Comparison of ENCODE assay signal across 25 cellular contexts in the genomic region with DNA sequence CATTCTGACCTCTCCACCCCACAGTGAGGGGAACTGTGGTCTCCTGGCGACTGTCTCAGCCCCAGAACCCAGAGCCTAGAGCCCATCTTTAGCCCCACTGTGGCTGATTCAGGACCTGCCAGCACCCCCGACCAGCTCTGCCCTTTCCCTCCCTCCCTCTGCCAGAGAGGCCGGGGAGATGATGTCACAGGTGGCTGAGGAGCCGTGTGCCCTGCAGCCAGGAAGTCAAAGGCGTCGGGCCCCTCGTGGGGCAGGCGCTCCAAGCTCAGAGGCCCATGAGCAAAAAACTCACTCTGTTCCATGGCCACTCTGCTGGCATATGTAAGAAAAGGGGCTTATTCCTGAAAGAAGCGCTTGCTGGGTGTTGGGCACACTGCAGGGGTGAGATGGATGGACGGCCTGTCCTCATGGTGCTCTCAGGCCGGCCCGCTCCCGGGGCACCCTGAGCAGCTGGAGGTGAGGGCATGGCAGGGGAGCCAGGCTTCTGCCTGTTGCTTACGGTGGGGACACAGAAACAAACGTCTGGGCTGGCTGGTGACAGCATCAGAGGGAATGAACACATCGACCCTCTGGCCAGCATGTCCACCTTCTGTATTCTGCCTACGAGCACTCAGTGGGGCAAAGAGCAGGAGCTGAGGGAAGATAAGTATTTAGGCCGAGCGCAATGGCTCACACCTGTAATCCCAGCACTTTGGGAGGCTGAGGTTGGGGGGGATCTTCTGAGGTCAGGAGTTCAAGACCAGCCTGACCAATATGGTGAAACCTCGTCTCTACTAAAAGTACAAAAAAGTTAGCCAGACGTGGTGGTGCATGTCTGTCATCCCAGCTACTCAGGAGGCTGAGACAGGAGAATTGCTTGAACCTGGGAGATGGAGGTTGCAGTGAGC. TPM values are rescaled to one million over a fixed set of nuclear protein-coding genes. Genes with fewer than 3 reads are reported as not detected.
"Had no signal": no experiment of that assay in that cellular context is flagged by ENCODE, and none has a peak within 500 bp of the region (broad histone marks: within the 10 kb centered on the region; RNA-seq: fewer than 3 reads in every experiment).

No MANE protein-coding gene starts in this region.

- H3K27ac Mint-ChIP-seq: activated naive CD8-positive, alpha-beta T cell treated with anti-CD3 and anti-CD28 coated beads for 36 hours; effector memory CD8-positive, alpha-beta T cell; mesothelial cell of epicardium; natural killer cell; stimulated activated naive CD8-positive, alpha-beta T cell treated with anti-CD3 and anti-CD28 coated beads, Interleukin-15, Interleukin-2, amounts not matched to agents 100 ng/mL and 50 ng/mL, for 24 hours had no signal

- H3K4me1 ChIP-seq: left ventricle myocardium inferior, psoas muscle, thyroid gland, upper lobe of right lung had no signal

- DNase-seq: activated CD4-positive, alpha-beta T cell treated with anti-CD3 and anti-CD28 coated beads for 4 hours; activated CD4-positive, alpha-beta T cell treated with anti-CD3 and anti-CD28 coated beads, Interleukin-2, amount 50 U/mL, for 48 hours; activated CD4-positive, CD25-positive, alpha-beta regulatory T cell; activated CD8-positive, alpha-beta memory T cell treated with anti-CD3 and anti-CD28 coated beads, Interleukin-2, amount 50 U/mL, for 48 hours; activated naive CD4-positive, alpha-beta T cell treated with Interleukin-2 at 50 U/mL for 16 hours; activated naive CD8-positive, alpha-beta T cell treated with anti-CD3 and anti-CD28 coated beads for 36 hours; activated T-cell treated with anti-CD3 and anti-CD28 coated beads, Interleukin-2, amount 50 U/mL, for 4 hours; central memory CD4-positive, alpha-beta T cell; effector memory CD8-positive, alpha-beta T cell; foreskin melanocyte; hippocampal formation; left ventricle myocardium inferior; natural killer cell; ovary; psoas muscle; stimulated activated CD4-positive, alpha-beta T cell treated with anti-CD3 and anti-CD28 coated beads, Interleukin-1b, Interleukin-23, amount 100 ng/mL, for 48 hours; substantia nigra; thyroid gland; upper lobe of right lung had no signal

- FAIRE-seq: astrocyte, endothelial cell of umbilical vein had no signal

- H3K9me3 Mint-ChIP-seq: activated naive CD8-positive, alpha-beta T cell treated with anti-CD3 and anti-CD28 coated beads for 36 hours; activated T-cell treated with anti-CD3 and anti-CD28 coated beads, Interleukin-2, amount 50 U/mL, for 4 hours; effector memory CD8-positive, alpha-beta T cell; mesothelial cell of epicardium; natural killer cell; stimulated activated naive CD8-positive, alpha-beta T cell treated with anti-CD3 and anti-CD28 coated beads, Interleukin-15, Interleukin-2, amounts not matched to agents 100 ng/mL and 50 ng/mL, for 24 hours had no signal

- H3K9me3 ChIP-seq: left ventricle myocardium inferior, ovary, psoas muscle, right atrium auricular region, thyroid gland, upper lobe of right lung had no signal

- H3K27me3 ChIP-seq: ovary, right atrium auricular region, thyroid gland, upper lobe of right lung had no signal

- H3K4me3 Mint-ChIP-seq: activated naive CD8-positive, alpha-beta T cell treated with anti-CD3 and anti-CD28 coated beads for 36 hours; activated T-cell treated with anti-CD3 and anti-CD28 coated beads, Interleukin-2, amount 50 U/mL, for 4 hours; effector memory CD8-positive, alpha-beta T cell; mesothelial cell of epicardium; natural killer cell; stimulated activated naive CD8-positive, alpha-beta T cell treated with anti-CD3 and anti-CD28 coated beads, Interleukin-15, Interleukin-2, amounts not matched to agents 100 ng/mL and 50 ng/mL, for 24 hours had no signal

- H3K27me3 Mint-ChIP-seq: activated naive CD8-positive, alpha-beta T cell treated with anti-CD3 and anti-CD28 coated beads for 36 hours had no signal

- H3K36me3 Mint-ChIP-seq: activated naive CD8-positive, alpha-beta T cell treated with anti-CD3 and anti-CD28 coated beads for 36 hours; mesothelial cell of epicardium; natural killer cell had no signal

- H3K36me3 ChIP-seq: left ventricle myocardium inferior, ovary, right atrium auricular region, thyroid gland, upper lobe of right lung had no signal

- ATAC-seq: activated T-cell treated with anti-CD3 and anti-CD28 coated beads, Interleukin-2, amount 50 U/mL, for 4 hours; effector memory CD8-positive, alpha-beta T cell; esophagus mucosa; natural killer cell; psoas muscle; upper lobe of right lung had no signal

- H3K4me3 ChIP-seq: left ventricle myocardium inferior, ovary, psoas muscle, right atrium auricular region, thyroid gland, upper lobe of right lung had no signal

- H3K4me1 Mint-ChIP-seq: activated naive CD8-positive, alpha-beta T cell treated with anti-CD3 and anti-CD28 coated beads for 36 hours; mesothelial cell of epicardium had no signal

- H3K27ac ChIP-seq: left ventricle myocardium inferior, ovary, psoas muscle, right atrium auricular region, thyroid gland, upper lobe of right lung had no signal

RNA-seq across cellular contexts. Expression of gene LAMC3, which starts 41.1 kb away (rescaled TPM):
- total RNA-seq: natural killer cell had no signal

RNA-seq across cellular contexts. Expression of gene AIF1L, which starts 46.3 kb away (rescaled TPM):
- total RNA-seq: natural killer cell had no signal
